10 cellular contexts compared by ENCODE assay signal in the genomic region with DNA sequence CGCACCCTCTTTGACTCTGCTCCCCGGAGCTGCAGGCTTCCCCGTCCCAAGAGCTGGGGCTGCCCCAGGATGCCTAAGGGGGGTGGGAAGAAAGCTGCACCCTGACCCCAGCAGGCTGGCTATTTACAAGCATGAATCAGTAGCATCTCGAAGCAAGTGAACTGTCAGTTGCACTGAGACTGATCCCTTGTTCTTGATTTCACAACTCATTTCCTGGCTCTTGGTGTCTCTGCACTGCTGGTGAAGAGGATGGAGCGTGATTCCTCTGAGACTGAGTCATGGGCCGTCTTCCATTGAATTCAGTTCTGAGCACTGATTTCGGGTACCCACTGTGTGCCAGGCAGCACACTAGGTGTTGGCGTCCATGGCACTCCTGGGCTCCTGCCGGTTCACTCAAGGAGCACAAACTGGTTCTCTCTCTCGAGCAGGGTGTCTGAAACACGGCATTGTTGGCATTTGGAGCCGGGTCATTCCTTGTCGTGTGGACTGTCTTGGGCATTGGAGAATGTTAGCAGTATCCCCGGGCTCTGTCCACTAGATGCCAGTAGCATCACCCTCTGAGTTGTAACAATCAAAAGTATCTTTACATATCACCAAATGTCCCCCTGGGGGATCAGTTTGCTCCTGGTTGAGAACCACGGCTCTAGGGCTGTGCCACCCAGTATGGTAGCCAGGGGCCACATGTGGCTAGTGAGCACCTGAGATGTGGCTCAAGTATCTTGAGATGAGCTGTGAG.
DNase-seq lines count a peak whose midpoint lies in the region; ATAC-seq and TF ChIP-seq lines count a peak whose summit lies in the region.
"Had no signal": no experiment of that assay in that cellular context is flagged by ENCODE, and none has a peak within 500 bp of the region (broad histone marks: within the 10 kb centered on the region; RNA-seq: fewer than 3 reads in every experiment).

No MANE protein-coding gene starts in this region.

- no peak overlapping the region for H3K4me3 ChIP-seq in OCI-LY3 (ENCODE audit: low read length)
- no peak overlapping the region for H3K4me3 ChIP-seq in epithelial cell of proximal tubule (ENCODE audit: low read depth, low read length)
- H3K4me3 ChIP-seq in retinal pigment epithelial cell (ENCODE audit: low read length): no peak overlapping the region
- H3K4me3 ChIP-seq: skin epidermis had no signal

- 0 out of 2 replicates have a peak, but pooled peaks have one; percentile 5 for TF ChIP-seq CTCF in OCI-LY3 (IDR thresholded peaks at IDR 0.05; ENCODE audit: low read depth, low read length)
- TF ChIP-seq CTCF in epithelial cell of proximal tubule (conservative IDR thresholded peaks at IDR 0.05; ENCODE audit: low read depth, low read length): peak; percentile 22
- peak; percentile 23 for TF ChIP-seq CTCF in retinal pigment epithelial cell (conservative IDR thresholded peaks at IDR 0.05; ENCODE audit: low read depth, low read length)

- no peaks in the 10 kb centered on the region for H3K79me2 ChIP-seq in OCI-LY3 (ENCODE audit: low read length)

- H3K27ac ChIP-seq in OCI-LY3 (ENCODE audit: low read length): no peak overlapping the region

- no peak overlapping the region for H3K4me2 ChIP-seq in OCI-LY3 (ENCODE audit: low read length)

- H3K4me1 ChIP-seq in OCI-LY3 (ENCODE audit: low read length): peaks cover 13% of the 10 kb centered on the region

- no peaks in the 10 kb centered on the region for H3K9me3 ChIP-seq in OCI-LY3 (ENCODE audit: insufficient read depth, low read length)

- no peak overlapping the region for H2AFZ ChIP-seq in OCI-LY3 (ENCODE audit: low read depth, low read length)

- H3K9ac ChIP-seq in OCI-LY3 (ENCODE audit: low read length): no peak overlapping the region

- H4K20me1 ChIP-seq in OCI-LY3 (ENCODE audit: insufficient read depth, low read length): no peaks in the 10 kb centered on the region

- no peak for ATAC-seq in GM18907 (IDR thresholded peaks at IDR 0.05; ENCODE audit: unreplicated experiment)

- DNase-seq in GF-D8 (lab: John Stamatoyannopoulos, UW) (peak; percentile 13), epithelial cell of proximal tubule (ENCODE audit: low read depth) (peak; percentile 56), retinal pigment epithelial cell (ENCODE audit: low read depth) (no peak), amniotic stem cell (lab: John Stamatoyannopoulos, UW) (no peak), NCI-H2029 (lab: John Stamatoyannopoulos, UW) (no peak)
- no peak for DNase-seq in stimulated activated CD8-positive, alpha-beta memory T cell treated with anti-CD3 and anti-CD28 coated beads, Interleukin-4, amount 100 ng/mL, for 48 hours
- DNase-seq: NCI-H526 had no signal

- no peaks in the 10 kb centered on the region for H3K36me3 ChIP-seq in OCI-LY3 (replicated peaks; ENCODE audit: low read depth, low read length)

- no peaks in the 10 kb centered on the region for H3K27me3 ChIP-seq in OCI-LY3 (ENCODE audit: low read depth, low read length)

Comparison
In these comparisons a context has a peak if more than half of its experiments do, and no peak if none do; other contexts are left out.
1. DNase-seq: peak in GF-D8 (single experiment) and epithelial cell of proximal tubule (single experiment); none in retinal pigment epithelial cell (single experiment), stimulated activated CD8-positive, alpha-beta memory T cell treated with anti-CD3 and anti-CD28 coated beads, Interleukin-4, amount 100 ng/mL, for 48 hours (single experiment), amniotic stem cell (single experiment) and NCI-H2029 (single experiment).
2. Peak in every context shown above with its lines, with median percentiles within 50 percentile points of each other: CTCF ChIP-seq.